Comparison of ENCODE assay signal across 13 cellular contexts in the genomic region with DNA sequence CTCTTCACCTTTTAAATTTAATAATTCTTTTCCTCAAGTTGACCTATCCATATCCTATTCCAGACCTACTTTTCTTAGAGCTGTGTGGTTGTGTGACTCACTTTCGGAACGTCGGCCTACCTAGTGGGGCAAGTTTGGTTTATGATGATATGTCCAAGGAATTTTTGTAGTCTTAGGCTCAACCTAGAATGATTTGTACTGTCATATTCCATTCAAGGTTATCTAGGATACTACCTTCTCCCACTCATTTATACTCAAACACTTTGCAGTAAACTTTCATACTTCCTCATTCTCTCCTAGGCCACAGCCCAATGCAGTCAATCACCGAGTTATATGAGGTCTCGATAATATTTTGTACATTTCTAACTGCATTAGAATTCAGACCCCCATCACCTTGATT.
DNase-seq lines count a peak whose midpoint lies in the region; ATAC-seq, FAIRE-seq and TF ChIP-seq lines count a peak whose summit lies in the region.
"Had no signal": no experiment of that assay in that cellular context is flagged by ENCODE, and none has a peak within 500 bp of the region (broad histone marks: within the 10 kb centered on the region; RNA-seq: fewer than 3 reads in every experiment).

No MANE protein-coding gene starts in this region.

- no peak for ATAC-seq in HG02870 (IDR thresholded peaks at IDR 0.05; ENCODE audit: unreplicated experiment)

- no peaks in the 10 kb centered on the region for H3K9me3 Mint-ChIP-seq in activated T-helper 2 cell treated with anti-CD3 and anti-CD28 coated beads, Interferon-gamma antibody, Interleukin-2, Interleukin-4, amounts not matched to agents 10 μg/mL and 5 μg/mL and 100 μg/mL, durations not matched to agents 14 hours and 24 hours and 36 hours
- H3K9me3 Mint-ChIP-seq: neural crest cell had no signal

- peak; percentile 79 for FAIRE-seq in H54 (lab: Jason Lieb, UNC)

- no peaks in the 10 kb centered on the region for H3K27me3 ChIP-seq in kidney epithelial cell (ENCODE audit: control insufficient read depth, insufficient read depth, low read length)
- H3K27me3 ChIP-seq: BE2C, esophagus squamous epithelium had no signal

- no peaks in the 10 kb centered on the region for H3K27me3 Mint-ChIP-seq in activated T-helper 2 cell treated with anti-CD3 and anti-CD28 coated beads, Interferon-gamma antibody, Interleukin-2, Interleukin-4, amounts not matched to agents 10 μg/mL and 5 μg/mL and 100 μg/mL, durations not matched to agents 14 hours and 24 hours and 36 hours (ENCODE audit: low read depth)

- TF ChIP-seq CTCF in kidney epithelial cell (IDR thresholded peaks at IDR 0.05; ENCODE audit: insufficient read depth, low read length, poor library complexity, severe bottlenecking): no peak

- DNase-seq in AG08396 (ENCODE audit: low spot score): peak; percentile 19
- DNase-seq in H54 (ENCODE audit: insufficient read length, low spot score): peak; percentile 50
- DNase-seq in activated T-helper 2 cell treated with anti-CD3 and anti-CD28 coated beads, Interferon-gamma antibody, Interleukin-2, Interleukin-4, amounts not matched to agents 10 μg/mL and 5 μg/mL and 100 μg/mL, durations not matched to agents 14 hours and 24 hours and 36 hours (ENCODE audit: low spot score): no peak
- peak; percentile 38 for DNase-seq in kidney epithelial cell (ENCODE audit: low read depth)
- no peak for DNase-seq in NCI-H128 (lab: John Stamatoyannopoulos, UW; ENCODE audit: unreplicated experiment)
- DNase-seq in GM19238 (ENCODE audit: insufficient read length, low spot score): no peak
- DNase-seq in stimulated activated CD4-positive, alpha-beta T cell treated with anti-CD3 and anti-CD28 coated beads, Interleukin-1b, Interleukin-23, amount 100 ng/mL, for 48 hours: no peak
- DNase-seq: BE2C, esophagus squamous epithelium, NCI-H1930, T1000 had no signal

- H3K4me3 ChIP-seq in kidney epithelial cell (ENCODE audit: low read depth, low read length): no peak overlapping the region
- H3K4me3 ChIP-seq: esophagus squamous epithelium had no signal

- H3K36me3 Mint-ChIP-seq in activated T-helper 2 cell treated with anti-CD3 and anti-CD28 coated beads, Interferon-gamma antibody, Interleukin-2, Interleukin-4, amounts not matched to agents 10 μg/mL and 5 μg/mL and 100 μg/mL, durations not matched to agents 14 hours and 24 hours and 36 hours (ENCODE audit: low read depth): peaks cover 82% of the 10 kb centered on the region

- H3K27ac Mint-ChIP-seq in activated T-helper 2 cell treated with anti-CD3 and anti-CD28 coated beads, Interferon-gamma antibody, Interleukin-2, Interleukin-4, amounts not matched to agents 10 μg/mL and 5 μg/mL and 100 μg/mL, durations not matched to agents 14 hours and 24 hours and 36 hours: peak overlapping the region; percentile 48

- intact Hi-C loops in activated T-helper 2 cell treated with anti-CD3 and anti-CD28 coated beads, Interferon-gamma antibody, Interleukin-2, Interleukin-4, amounts not matched to agents 10 μg/mL and 5 μg/mL and 100 μg/mL, durations not matched to agents 14 hours and 24 hours and 36 hours (cut with micrococcal nuclease): no loop called here

- no peak for TF ChIP-seq POLR2A in H54 (IDR thresholded peaks at IDR 0.05; ENCODE audit: low read depth, low read length)

- no peak overlapping the region for H3K4me3 Mint-ChIP-seq in activated T-helper 2 cell treated with anti-CD3 and anti-CD28 coated beads, Interferon-gamma antibody, Interleukin-2, Interleukin-4, amounts not matched to agents 10 μg/mL and 5 μg/mL and 100 μg/mL, durations not matched to agents 14 hours and 24 hours and 36 hours (ENCODE audit: low read depth)
- H3K4me3 Mint-ChIP-seq: neural crest cell had no signal

- H3K36me3 ChIP-seq in kidney epithelial cell (ENCODE audit: control insufficient read depth, insufficient read depth, low read length): peaks cover 3% of the 10 kb centered on the region

- peaks cover 82% of the 10 kb centered on the region for H3K4me1 Mint-ChIP-seq in activated T-helper 2 cell treated with anti-CD3 and anti-CD28 coated beads, Interferon-gamma antibody, Interleukin-2, Interleukin-4, amounts not matched to agents 10 μg/mL and 5 μg/mL and 100 μg/mL, durations not matched to agents 14 hours and 24 hours and 36 hours (ENCODE audit: low read depth)

Comparison
In these comparisons a context has a peak if more than half of its experiments do, and no peak if none do; other contexts are left out.
1. DNase-seq: peak in AG08396 (single experiment), H54 (single experiment) and kidney epithelial cell (single experiment); none in activated T-helper 2 cell treated with anti-CD3 and anti-CD28 coated beads, Interferon-gamma antibody, Interleukin-2, Interleukin-4, amounts not matched to agents 10 μg/mL and 5 μg/mL and 100 μg/mL, durations not matched to agents 14 hours and 24 hours and 36 hours (single experiment), NCI-H128 (single experiment), GM19238 (single experiment) and stimulated activated CD4-positive, alpha-beta T cell treated with anti-CD3 and anti-CD28 coated beads, Interleukin-1b, Interleukin-23, amount 100 ng/mL, for 48 hours (single experiment).